19 cellular contexts compared by ENCODE assay signal in genomic region chr11:31412946-31413345, GRCh38. TPM values are rescaled to one million over a fixed set of nuclear protein-coding genes. Genes with fewer than 3 reads are reported as not detected.
DNase-seq lines count a peak whose midpoint lies in the region; ATAC-seq, FAIRE-seq and TF ChIP-seq lines count a peak whose summit lies in the region.
"Had no signal": no experiment of that assay in that cellular context is flagged by ENCODE, and none has a peak within 500 bp of the region (broad histone marks: within the 10 kb centered on the region; RNA-seq: fewer than 3 reads in every experiment).

No MANE protein-coding gene starts in this region.

- DNase-seq in AG20443 (ENCODE audit: low spot score) (peak; percentile 15), M059J (ENCODE audit: low read depth) (peak; percentile 78), choroid plexus epithelial cell (ENCODE audit: low read depth) (peak; percentile 70), kidney tubule cell (ENCODE audit: low spot score) (peak; percentile 21), H54 (ENCODE audit: insufficient read length, low spot score) (no peak), iPS-NIHi11 (ENCODE audit: low spot score) (no peak)
- DNase-seq: activated CD4-positive, CD25-positive, alpha-beta regulatory T cell; activated CD8-positive, alpha-beta memory T cell treated with anti-CD3 and anti-CD28 coated beads for 24 hours; DMS153; left lung; NCI-H1105 treated with DMSO at 0.1 percent for 48 hours; stimulated activated CD4-positive, alpha-beta T cell treated with anti-CD3 and anti-CD28 coated beads, Interleukin-4, amount 100 ng/mL, for 1 hour; T-helper 17 cell had no signal

- FAIRE-seq in H54 (lab: Jason Lieb, UNC): no peak

- no peak overlapping the region for H3K4me3 ChIP-seq in choroid plexus epithelial cell (ENCODE audit: low read depth, low read length)
- H3K4me3 ChIP-seq: BLaER1 treated with 17β-estradiol and CSF1 and Interleukin-3, amounts not matched to agents 10 nM and 100 nM; left lung; suprapubic skin had no signal

- ATAC-seq in HG02759 (IDR thresholded peaks at IDR 0.05; ENCODE audit: unreplicated experiment) (no peak), GM18909 (IDR thresholded peaks at IDR 0.05; ENCODE audit: poor library complexity, unreplicated experiment) (no peak)
- ATAC-seq: left lung, Right ventricle myocardium inferior, T-helper 17 cell had no signal

- TF ChIP-seq CTCF in choroid plexus epithelial cell (conservative IDR thresholded peaks at IDR 0.05; ENCODE audit: low read depth, low read length): no peak

- no peak for TF ChIP-seq POLR2A in H54 (IDR thresholded peaks at IDR 0.05; ENCODE audit: low read depth, low read length)

RNA-seq across cellular contexts. Expression of gene DNAJC24, which starts 43.3 kb away (rescaled TPM):
- 11.4 and 18.4 TPM in 2 replicates for total RNA-seq in M059J (2014; rRNA removed; shearing (Covaris generic))

RNA-seq across cellular contexts. Expression of gene DCDC1, which starts 43.4 kb away (rescaled TPM):
- 0.34 and 0.66 TPM in 2 replicates for total RNA-seq in M059J (2014; rRNA removed; shearing (Covaris generic))
- total RNA-seq: osteocyte had no signal

Comparison
In these comparisons a context has a peak if more than half of its experiments do, and no peak if none do; other contexts are left out.
1. DNase-seq: peak in AG20443 (single experiment), M059J (single experiment), choroid plexus epithelial cell (single experiment) and kidney tubule cell (single experiment); none in H54 (single experiment) and iPS-NIHi11 (single experiment).